2 cellular contexts compared by ENCODE assay signal in genomic region chr12:131794573-131794972, GRCh38.
TF ChIP-seq lines count a peak whose summit lies in the region.

No MANE protein-coding gene starts in this region.

TF ChIP-seq in HEK293, 187 proteins besides CTCF, POLR2A, EP300 and RAD21 (continued from another document):
- TF ChIP-seq REST (tag by site-specific recombination; IDR thresholded peaks at IDR 0.05): peak; percentile 87

TF ChIP-seq in H1, 55 proteins besides CTCF, POLR2A, EP300 and RAD21 (continued from another document):
- no peak for TF ChIP-seq FOSL1 (IDR thresholded peaks at IDR 0.05; ENCODE audit: insufficient read depth, low read depth, low read length)
- no peak for TF ChIP-seq RBBP5 (IDR thresholded peaks at IDR 0.05; ENCODE audit: borderline replicate concordance, low read depth, low read length)
- TF ChIP-seq KDM5A (IDR thresholded peaks at IDR 0.05; ENCODE audit: low read length): no peak
- TF ChIP-seq SIN3A (conservative IDR thresholded peaks at IDR 0.05 in 1 of 2, IDR thresholded peaks at IDR 0.05 in 1 of 2; ENCODE audit: low read depth in 1 of 2, low read length in 2 of 2): no peak
- TF ChIP-seq KDM1A (IDR thresholded peaks at IDR 0.05; ENCODE audit: borderline replicate concordance, low read length): no peak
- TF ChIP-seq ZNF274 (IDR thresholded peaks at IDR 0.05; ENCODE audit: borderline replicate concordance, extremely low read depth, low read length): no peak
- TF ChIP-seq CEBPB (IDR thresholded peaks at IDR 0.05; ENCODE audit: low read depth, low read length): no peak
- TF ChIP-seq CHD2 (IDR thresholded peaks at IDR 0.05; ENCODE audit: low read length): no peak
- no peak for TF ChIP-seq TEAD4 (IDR thresholded peaks at IDR 0.05; ENCODE audit: low read depth, low read length)
- no peak for TF ChIP-seq TCF12 (IDR thresholded peaks at IDR 0.05; ENCODE audit: low read depth, low read length)
- TF ChIP-seq SIX5 (IDR thresholded peaks at IDR 0.05; ENCODE audit: low read depth, low read length): no peak
- TF ChIP-seq POU5F1 (IDR thresholded peaks at IDR 0.05; ENCODE audit: low read depth, low read length): no peak
- TF ChIP-seq RFX5 (IDR thresholded peaks at IDR 0.05; ENCODE audit: borderline replicate concordance, low read depth, low read length): no peak
